In the genomic region with DNA sequence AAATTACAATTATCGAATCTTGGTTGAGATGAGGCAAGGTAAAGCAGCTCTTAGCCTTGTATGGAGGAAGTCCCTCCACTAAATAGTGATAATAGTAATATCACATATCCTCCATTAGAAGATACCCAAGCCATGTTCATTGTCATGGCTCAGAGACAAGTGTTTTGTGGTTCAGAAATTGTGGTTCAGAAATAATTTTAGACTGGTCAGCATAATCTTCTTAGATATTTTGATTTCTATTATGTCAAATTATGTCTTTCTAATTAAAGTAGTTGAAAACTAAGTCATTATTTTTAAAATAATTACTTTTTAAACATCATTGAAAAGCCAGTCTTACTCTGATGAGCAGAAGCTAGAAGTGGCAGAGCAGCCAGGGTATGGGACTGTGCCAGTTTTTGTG, we compare ENCODE assay signal across 8 cellular contexts.
"Had no signal": no experiment of that assay in that cellular context is flagged by ENCODE, and none has a peak within 500 bp of the region (broad histone marks: within the 10 kb centered on the region; RNA-seq: fewer than 3 reads in every experiment).

No MANE protein-coding gene starts in this region.

- DNase-seq: GDM1, GF-D8 had no signal

- ATAC-seq: GM12878 had no signal

- H3K4me3 ChIP-seq: GM12878 had no signal

- FAIRE-seq: G401.6, GM12878, GM12891, GM12892, GM18507, GM19239 had no signal
